Comparison of ENCODE assay signal across 12 cellular contexts in genomic region chr18:28045176-28045810, GRCh38.
A peak's percentile ranks its signal among the peaks of the same experiment; 100 is the strongest.
DNase-seq lines count a peak whose midpoint lies in the region; ATAC-seq and TF ChIP-seq lines count a peak whose summit lies in the region.
"Had no signal": no experiment of that assay in that cellular context is flagged by ENCODE, and none has a peak within 500 bp of the region (broad histone marks: within the 10 kb centered on the region; RNA-seq: fewer than 3 reads in every experiment).

No MANE protein-coding gene starts in this region.

- H3K9me3 ChIP-seq in HUES48 (ENCODE audit: control insufficient read depth, insufficient read depth, low read length) (no peaks in the 10 kb centered on the region), RWPE2 (ENCODE audit: severe bottlenecking) (no peaks in the 10 kb centered on the region), left ventricle myocardium inferior (replicated peaks) (no peaks in the 10 kb centered on the region)

- peak; percentile 80; the same call in 2 of the 3 replicates for ATAC-seq in RWPE2 (ENCODE audit: low read depth)
- no peak for ATAC-seq in stimulated activated memory B cell treated with anti-CD40 and anti-IgM and Interleukin-4, amounts not matched to agents 10 μg/mL and 1 μg/mL and 100 μg/mL, for 72 hours
- ATAC-seq: foreskin keratinocyte had no signal

- H3K27me3 ChIP-seq in HUES48 (ENCODE audit: control insufficient read depth, insufficient read depth, low read length) (no peaks in the 10 kb centered on the region), RWPE2 (ENCODE audit: insufficient read depth, poor library complexity, severe bottlenecking) (no peaks in the 10 kb centered on the region), left ventricle myocardium inferior (ENCODE audit: low read depth) (no peaks in the 10 kb centered on the region)
- H3K27me3 ChIP-seq: foreskin keratinocyte had no signal

- H3K4me3 ChIP-seq in HUES48 (ENCODE audit: low read depth, low read length) (no peak overlapping the region; the same call in 1 of the 2 replicates), RWPE2 (ENCODE audit: severe bottlenecking) (no peak overlapping the region), left ventricle myocardium inferior (no peak overlapping the region)

- H3K27ac ChIP-seq in HUES48 (ENCODE audit: low read depth, low read length) (peak overlapping the region; percentile 84), RWPE2 (ENCODE audit: poor library complexity, severe bottlenecking) (peak overlapping the region; percentile 25), left ventricle myocardium inferior (replicated peaks) (peak overlapping the region; percentile 2)
- H3K27ac ChIP-seq: foreskin keratinocyte had no signal

- peaks cover 54% of the 10 kb centered on the region for H3K4me1 ChIP-seq in HUES48 (ENCODE audit: control insufficient read depth, insufficient read depth, low read length)
- peaks cover 7% of the 10 kb centered on the region for H3K4me1 ChIP-seq in RWPE2 (ENCODE audit: insufficient read depth, poor library complexity, severe bottlenecking)
- peaks cover 63% of the 10 kb centered on the region for H3K4me1 ChIP-seq in left ventricle myocardium inferior
- H3K4me1 ChIP-seq: foreskin keratinocyte had no signal

- no peak overlapping the region for H3K27ac Mint-ChIP-seq in stimulated activated memory B cell treated with anti-CD40 and anti-IgM and Interleukin-4, amounts not matched to agents 10 μg/mL and 1 μg/mL and 100 μg/mL, for 72 hours

- H3K36me3 ChIP-seq in HUES48 (ENCODE audit: control insufficient read depth, insufficient read depth, low read length) (no peaks in the 10 kb centered on the region), RWPE2 (ENCODE audit: low read depth) (no peaks in the 10 kb centered on the region), left ventricle myocardium inferior (no peaks in the 10 kb centered on the region)

- H3K27me3 Mint-ChIP-seq in stimulated activated memory B cell treated with anti-CD40 and anti-IgM and Interleukin-4, amounts not matched to agents 10 μg/mL and 1 μg/mL and 100 μg/mL, for 72 hours, result no peaks in the 10 kb centered on the region

- no peak for TF ChIP-seq CTCF in RWPE2 (IDR thresholded peaks at IDR 0.05; ENCODE audit: poor library complexity, severe bottlenecking)
- no peak for TF ChIP-seq CTCF in left ventricle myocardium inferior (IDR thresholded peaks at IDR 0.05; ENCODE audit: borderline replicate concordance)

- H3K9ac ChIP-seq in HUES48 (ENCODE audit: low read depth, low read length), result peak overlapping the region; percentile 31; the same call in 1 of the 2 replicates

- peak; percentile 27 for DNase-seq in A172 (ENCODE audit: low spot score)
- DNase-seq in RWPE2 (ENCODE audit: low spot score), result no peak
- no peak for DNase-seq in left ventricle myocardium inferior
- DNase-seq in GM19238 (ENCODE audit: insufficient read length, low spot score), result no peak
- no peak for DNase-seq in activated CD4-positive, alpha-beta T cell treated with anti-CD3 and anti-CD28 coated beads, Interleukin-2, amount 50 U/mL, for 1 hour
- DNase-seq in T-helper 1 cell, result no peak
- DNase-seq: activated gamma-delta T cell treated with Interleukin-2 at 50 U/mL for 16 hours, NCI-H1694, nucleus accumbens had no signal

- no peak overlapping the region for H3K4me3 Mint-ChIP-seq in stimulated activated memory B cell treated with anti-CD40 and anti-IgM and Interleukin-4, amounts not matched to agents 10 μg/mL and 1 μg/mL and 100 μg/mL, for 72 hours

- H3K9me3 Mint-ChIP-seq in stimulated activated memory B cell treated with anti-CD40 and anti-IgM and Interleukin-4, amounts not matched to agents 10 μg/mL and 1 μg/mL and 100 μg/mL, for 72 hours, result peaks cover 3% of the 10 kb centered on the region

- intact Hi-C loops in left ventricle myocardium inferior (cut with micrococcal nuclease), result no loop called here

- no peaks in the 10 kb centered on the region for H3K4me1 Mint-ChIP-seq in stimulated activated memory B cell treated with anti-CD40 and anti-IgM and Interleukin-4, amounts not matched to agents 10 μg/mL and 1 μg/mL and 100 μg/mL, for 72 hours

- H3K36me3 Mint-ChIP-seq in stimulated activated memory B cell treated with anti-CD40 and anti-IgM and Interleukin-4, amounts not matched to agents 10 μg/mL and 1 μg/mL and 100 μg/mL, for 72 hours, result no peaks in the 10 kb centered on the region

Comparison
In these comparisons a context has a peak if more than half of its experiments do, and no peak if none do; other contexts are left out.
1. H3K27ac ChIP-seq: peak in every context shown above with its lines; median percentile 84 in HUES48; 25 in RWPE2; 2 in left ventricle myocardium inferior.